ENCODE assay signal across 14 cellular contexts in the genomic region with DNA sequence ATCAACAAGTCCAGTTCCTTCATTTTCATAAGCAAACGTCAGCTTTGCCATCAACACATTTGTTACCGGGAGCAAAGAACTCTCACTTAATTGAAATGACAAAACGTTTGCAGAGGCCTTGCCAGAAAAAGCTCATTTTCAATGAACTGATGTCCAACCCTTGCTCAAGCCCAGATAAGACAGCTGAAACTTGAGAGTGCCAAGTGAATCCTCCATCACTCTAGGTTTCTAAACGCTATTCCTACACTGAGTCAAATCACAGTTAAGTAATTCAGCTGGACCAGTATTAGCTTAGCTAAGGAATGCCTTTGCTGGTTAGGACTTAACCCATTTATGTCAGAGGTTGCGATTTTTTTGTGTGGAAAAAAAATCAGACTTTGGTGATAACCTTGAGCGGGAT. TPM values are rescaled to one million over a fixed set of nuclear protein-coding genes. Genes with fewer than 3 reads are reported as not detected.
DNase-seq lines count a peak whose midpoint lies in the region; ATAC-seq and TF ChIP-seq lines count a peak whose summit lies in the region.
"Had no signal": no experiment of that assay in that cellular context is flagged by ENCODE, and none has a peak within 500 bp of the region (broad histone marks: within the 10 kb centered on the region; RNA-seq: fewer than 3 reads in every experiment).

No MANE protein-coding gene starts in this region.

- TF ChIP-seq CTCF in body of pancreas (IDR thresholded peaks at IDR 0.05) (no peak), upper lobe of right lung (IDR thresholded peaks at IDR 0.05) (no peak)

- DNase-seq in Right ventricle myocardium inferior (ENCODE audit: missing footprints) (no peak), cardiac septum (ENCODE audit: low spot score) (no peak), body of pancreas (no peak), islet precursor cell (peak; percentile 20), upper lobe of right lung (no peak), Ammon's horn (ENCODE audit: low spot score) (no peak)
- DNase-seq in activated naive CD4-positive, alpha-beta T cell treated with anti-CD3 and anti-CD28 coated beads for 36 hours = no peak
- no peak for DNase-seq in stimulated activated naive CD4-positive, alpha-beta T cell (lab: John Stamatoyannopoulos, UW)
- DNase-seq: activated T-cell treated with anti-CD3 and anti-CD28 coated beads for 4 hours, NCI-H2171 treated with DMSO at 0.1 percent for 48 hours had no signal

- TF ChIP-seq POLR2A in body of pancreas (IDR thresholded peaks at IDR 0.05) = no peak

- no peak overlapping the region for H3K4me3 Mint-ChIP-seq in activated naive CD4-positive, alpha-beta T cell treated with anti-CD3 and anti-CD28 coated beads for 36 hours
- H3K4me3 Mint-ChIP-seq: neural crest cell; stimulated activated memory B cell treated with anti-CD40 and anti-IgM and Interleukin-4, amounts not matched to agents 10 μg/mL and 1 μg/mL and 100 μg/mL, for 72 hours had no signal

- no peak overlapping the region for H3K27ac Mint-ChIP-seq in activated naive CD4-positive, alpha-beta T cell treated with anti-CD3 and anti-CD28 coated beads for 36 hours

- peaks cover 11% of the 10 kb centered on the region for H3K4me1 ChIP-seq in body of pancreas
- H3K4me1 ChIP-seq in upper lobe of right lung = peaks cover 70% of the 10 kb centered on the region

- H3K4me3 ChIP-seq in body of pancreas (no peak overlapping the region), upper lobe of right lung (no peak overlapping the region)
- H3K4me3 ChIP-seq: K562 had no signal

- ATAC-seq in Right ventricle myocardium inferior = peak; percentile 90
- ATAC-seq in body of pancreas = peak; percentile 26
- peak; percentile 13 for ATAC-seq in upper lobe of right lung
- ATAC-seq: K562; stimulated activated memory B cell treated with anti-CD40 and anti-IgM and Interleukin-4, amounts not matched to agents 10 μg/mL and 1 μg/mL and 100 μg/mL, for 72 hours had no signal

- H3K27me3 ChIP-seq in body of pancreas = no peaks in the 10 kb centered on the region
- no peaks in the 10 kb centered on the region for H3K27me3 ChIP-seq in upper lobe of right lung

- no peaks in the 10 kb centered on the region for H3K9me3 Mint-ChIP-seq in activated naive CD4-positive, alpha-beta T cell treated with anti-CD3 and anti-CD28 coated beads for 36 hours
- H3K9me3 Mint-ChIP-seq: neural crest cell; stimulated activated memory B cell treated with anti-CD40 and anti-IgM and Interleukin-4, amounts not matched to agents 10 μg/mL and 1 μg/mL and 100 μg/mL, for 72 hours had no signal

- H3K27ac ChIP-seq in body of pancreas = no peak overlapping the region
- H3K27ac ChIP-seq in upper lobe of right lung = no peak overlapping the region
- H3K27ac ChIP-seq: C4-2B had no signal

- H3K36me3 ChIP-seq in body of pancreas (replicated peaks in 1 of 2; ENCODE audit: insufficient read depth in 1 of 2, low read depth in 2 of 2) (no peaks in the 10 kb centered on the region), upper lobe of right lung (no peaks in the 10 kb centered on the region)

- peaks cover 70% of the 10 kb centered on the region for H3K4me1 Mint-ChIP-seq in activated naive CD4-positive, alpha-beta T cell treated with anti-CD3 and anti-CD28 coated beads for 36 hours (ENCODE audit: low read depth)

- H3K9me3 ChIP-seq in body of pancreas = no peaks in the 10 kb centered on the region
- no peaks in the 10 kb centered on the region for H3K9me3 ChIP-seq in upper lobe of right lung

- WGBS in body of pancreas, 2 donors = 50 to 58% methylated on average over 6 of the region's 6 CpGs

- no peaks in the 10 kb centered on the region for H3K27me3 Mint-ChIP-seq in activated naive CD4-positive, alpha-beta T cell treated with anti-CD3 and anti-CD28 coated beads for 36 hours (ENCODE audit: low read depth)
- H3K27me3 Mint-ChIP-seq: stimulated activated memory B cell treated with anti-CD40 and anti-IgM and Interleukin-4, amounts not matched to agents 10 μg/mL and 1 μg/mL and 100 μg/mL, for 72 hours had no signal

- peaks cover 16% of the 10 kb centered on the region for H3K36me3 Mint-ChIP-seq in activated naive CD4-positive, alpha-beta T cell treated with anti-CD3 and anti-CD28 coated beads for 36 hours (ENCODE audit: low read depth)

- intact Hi-C loops in Right ventricle myocardium inferior (cut with DNase I) (loop anchor here (5.0 kb wide), 1 partner anchor 38 kb away; no protein-coding TSS in a partner anchor), cardiac septum (cut with DNase I) (loop anchor here (2.0 kb wide), 1 partner anchor 54 kb away; no protein-coding TSS in a partner anchor), body of pancreas (cut with DNase I) (no loop called here), upper lobe of right lung (cut with DNase I) (loop anchor here (10.0 kb wide), 1 partner anchor 56 kb away; no protein-coding TSS in a partner anchor)
- intact Hi-C loops in activated naive CD4-positive, alpha-beta T cell treated with anti-CD3 and anti-CD28 coated beads for 36 hours (cut with micrococcal nuclease) = loop anchor here (5.0 kb wide), 1 partner anchor 643 kb away; no protein-coding TSS in a partner anchor

- CTCF ChIA-PET in activated naive CD4-positive, alpha-beta T cell treated with anti-CD3 and anti-CD28 coated beads for 36 hours (lab: Charles Lee) = interaction anchor here (0.8 to 1.6 kb wide), 6 partner anchors 18 to 172 kb away, joined by 3 to 5 read pairs (median 3); no protein-coding TSS in a partner anchor

RNA-seq across cellular contexts. Expression of a gene that starts 11.5 kb away (rescaled TPM):
- total RNA-seq in Right ventricle myocardium inferior (13.3 TPM), cardiac septum (17.5 TPM), body of pancreas (10 to 100 TPM in 1 of 2 donors, 1 to 10 TPM in 1; 7.8 to 12.2 TPM), upper lobe of right lung (40.6 TPM)
- 10 to 100 TPM; 19.5 to 21.8 TPM for total RNA-seq in activated naive CD4-positive, alpha-beta T cell treated with anti-CD3 and anti-CD28 coated beads for 36 hours

RNA-seq across cellular contexts. Expression of a gene that starts 36.9 kb away (rescaled TPM):
- 42.1 TPM for total RNA-seq in Right ventricle myocardium inferior
- 51.6 TPM for total RNA-seq in cardiac septum
- total RNA-seq in body of pancreas = 10 to 100 TPM; 37.2 to 45.1 TPM
- total RNA-seq in upper lobe of right lung = 78.5 TPM
- total RNA-seq in activated naive CD4-positive, alpha-beta T cell treated with anti-CD3 and anti-CD28 coated beads for 36 hours = 10 to 100 TPM; 13.1 to 15.3 TPM

RNA-seq across cellular contexts. Expression of a gene that starts 54.7 kb away (rescaled TPM):
- total RNA-seq in Right ventricle myocardium inferior (30.4 TPM), cardiac septum (26.0 TPM), body of pancreas (10 to 100 TPM; 26.2 to 29.7 TPM), upper lobe of right lung (40.7 TPM)
- total RNA-seq in activated naive CD4-positive, alpha-beta T cell treated with anti-CD3 and anti-CD28 coated beads for 36 hours = 100 to 1,000 TPM; 205 to 212 TPM

Comparison
In these comparisons a context has a peak if more than half of its experiments do, and no peak if none do; other contexts are left out.
1. ATAC-seq: peak in every context shown above with its lines; median percentile 90 in Right ventricle myocardium inferior; 26 in body of pancreas; 13 in upper lobe of right lung.